Comparison of ENCODE assay signal across 19 cellular contexts in genomic region chrX:31449064-31449463, GRCh38.
"Had no signal": no experiment of that assay in that cellular context is flagged by ENCODE, and none has a peak within 500 bp of the region (broad histone marks: within the 10 kb centered on the region; RNA-seq: fewer than 3 reads in every experiment).

No MANE protein-coding gene starts in this region.

- H3K36me3 ChIP-seq: colonic mucosa, pancreas had no signal

- DNase-seq: colonic mucosa; effector CD4-positive, alpha-beta T cell; endodermal cell; foreskin melanocyte; head of caudate nucleus; kidney; left cardiac atrium; left ventricle myocardium superior; mesendoderm; naive B cell; occipital lobe; pancreas; right cardiac atrium; stimulated activated CD4-positive, alpha-beta T cell treated with anti-CD3 and anti-CD28 coated beads, Interleukin-2, amount 100 ng/mL, for 48 hours; stimulated activated CD8-positive, alpha-beta memory T cell treated with anti-CD3 and anti-CD28 coated beads, Interleukin-4, amount 100 ng/mL, for 48 hours had no signal

- ATAC-seq: left cardiac atrium; left ventricle myocardium superior; pancreas; right cardiac atrium; stimulated activated effector memory CD8-positive, alpha-beta T cell treated with anti-CD3 and anti-CD28 coated beads, Interleukin-12 subunit alpha, Interleukin-12 subunit beta, amount 100 ng/mL, for 72 hours had no signal

- H3K4me3 ChIP-seq: colonic mucosa, hepatocyte, pancreas, smooth muscle cell, tibial nerve had no signal

- H3K9me3 ChIP-seq: colonic mucosa, pancreas, tibial nerve had no signal

- H3K4me1 ChIP-seq: colonic mucosa, pancreas had no signal

- H3K27ac ChIP-seq: colonic mucosa, hepatocyte, pancreas, tibial nerve had no signal

- H3K27me3 ChIP-seq: colonic mucosa, hepatocyte, pancreas, tibial nerve had no signal
